2 cellular contexts compared by ENCODE assay signal in the genomic region with DNA sequence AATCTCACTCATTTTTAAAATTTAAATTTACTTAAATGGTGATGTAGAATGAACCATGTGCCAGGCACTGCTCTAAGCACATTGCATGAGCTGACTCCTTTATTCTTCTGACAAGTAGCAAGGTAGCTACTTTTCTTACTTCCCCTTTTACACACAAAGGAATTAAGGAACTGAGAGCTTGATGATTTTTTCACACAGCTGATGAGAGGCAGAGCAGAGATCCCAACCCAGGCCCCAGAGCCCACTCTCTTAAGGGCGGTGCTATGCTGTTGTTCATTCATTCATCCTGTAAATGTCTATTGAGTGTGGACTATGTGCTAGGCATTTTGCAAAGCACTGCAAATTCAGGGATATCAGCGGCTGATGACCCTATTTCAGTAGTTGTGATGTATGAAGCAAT.
TF ChIP-seq lines count a peak whose summit lies in the region.

No MANE protein-coding gene starts in this region.

TF ChIP-seq in HepG2, 621 proteins besides CTCF, POLR2A, EP300 and RAD21:
- TF ChIP-seq ZNF354B (CRISPR knock-in tag; IDR thresholded peaks at IDR 0.05), result 0 out of 2 replicates have a peak, but pooled peaks have one; percentile 32
- TF ChIP-seq ZNF569 (CRISPR knock-in tag; IDR thresholded peaks at IDR 0.05; ENCODE audit: borderline replicate concordance), result no peak
- peak; percentile 46; the same call in 1 of the 2 replicates for TF ChIP-seq CEBPB (IDR thresholded peaks at IDR 0.05; ENCODE audit: borderline replicate concordance, low read depth, low read length)
TF ChIP-seq in HepG2: peak in this region for 2.

TF ChIP-seq in SK-N-SH, 30 proteins besides CTCF, POLR2A, EP300 and RAD21:
- TF ChIP-seq NRF1 (IDR thresholded peaks at IDR 0.05; ENCODE audit: low read depth, low read length) (no peak), CHD2 (IDR thresholded peaks at IDR 0.05; ENCODE audit: low read length, partially characterized antibody) (no peak), RFX5 (IDR thresholded peaks at IDR 0.05; ENCODE audit: low read length) (no peak), TCF12 (IDR thresholded peaks at IDR 0.05) (no peak), TEAD4 (IDR thresholded peaks at IDR 0.05; ENCODE audit: borderline replicate concordance, insufficient read depth) (no peak), RXRA (IDR thresholded peaks at IDR 0.05; ENCODE audit: borderline replicate concordance, low read depth) (no peak), ELF1 (IDR thresholded peaks at IDR 0.05) (no peak), MAX (IDR thresholded peaks at IDR 0.05; ENCODE audit: low read depth) (no peak), GATA2 (CRISPR knock-in tag; IDR thresholded peaks at IDR 0.05) (no peak), FOSL2 (IDR thresholded peaks at IDR 0.05; ENCODE audit: borderline replicate concordance, low read depth) (no peak), TAF1 (IDR thresholded peaks at IDR 0.05; ENCODE audit: borderline replicate concordance, low read depth, low read length) (no peak)
- TF ChIP-seq, protein P1, sequence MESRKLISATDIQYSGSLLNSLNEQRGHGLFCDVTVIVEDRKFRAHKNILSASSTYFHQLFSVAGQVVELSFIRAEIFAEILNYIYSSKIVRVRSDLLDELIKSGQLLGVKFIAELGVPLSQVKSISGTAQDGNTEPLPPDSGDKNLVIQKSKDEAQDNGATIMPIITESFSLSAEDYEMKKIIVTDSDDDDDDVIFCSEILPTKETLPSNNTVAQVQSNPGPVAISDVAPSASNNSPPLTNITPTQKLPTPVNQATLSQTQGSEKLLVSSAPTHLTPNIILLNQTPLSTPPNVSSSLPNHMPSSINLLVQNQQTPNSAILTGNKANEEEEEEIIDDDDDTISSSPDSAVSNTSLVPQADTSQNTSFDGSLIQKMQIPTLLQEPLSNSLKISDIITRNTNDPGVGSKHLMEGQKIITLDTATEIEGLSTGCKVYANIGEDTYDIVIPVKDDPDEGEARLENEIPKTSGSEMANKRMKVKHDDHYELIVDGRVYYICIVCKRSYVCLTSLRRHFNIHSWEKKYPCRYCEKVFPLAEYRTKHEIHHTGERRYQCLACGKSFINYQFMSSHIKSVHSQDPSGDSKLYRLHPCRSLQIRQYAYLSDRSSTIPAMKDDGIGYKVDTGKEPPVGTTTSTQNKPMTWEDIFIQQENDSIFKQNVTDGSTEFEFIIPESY (IDR thresholded peaks at IDR 0.05; ENCODE audit: borderline replicate concordance, low read depth), result no peak
